In genomic region chr21:16376673-16377072, GRCh38 we compare ENCODE assay signal across 16 cellular contexts.
"Had no signal": no experiment of that assay in that cellular context is flagged by ENCODE, and none has a peak within 500 bp of the region (broad histone marks: within the 10 kb centered on the region; RNA-seq: fewer than 3 reads in every experiment).

No MANE protein-coding gene starts in this region.

- H3K4me3 ChIP-seq: colonic mucosa, vagina had no signal

- H3K36me3 ChIP-seq: colonic mucosa, vagina had no signal

- H3K36me3 Mint-ChIP-seq: activated CD4-positive, alpha-beta memory T cell treated with anti-CD3 and anti-CD28 coated beads for 36 hours; activated naive CD8-positive, alpha-beta T cell treated with anti-CD3 and anti-CD28 coated beads for 36 hours had no signal

- H2AFZ ChIP-seq: parathyroid adenoma had no signal

- H3K27me3 Mint-ChIP-seq: activated CD4-positive, alpha-beta memory T cell treated with anti-CD3 and anti-CD28 coated beads for 36 hours; activated naive CD8-positive, alpha-beta T cell treated with anti-CD3 and anti-CD28 coated beads for 36 hours had no signal

- DNase-seq: activated CD4-positive, alpha-beta memory T cell treated with anti-CD3 and anti-CD28 coated beads for 36 hours; activated CD4-positive, CD25-positive, alpha-beta regulatory T cell treated with anti-CD3 and anti-CD28 coated beads, Interleukin-2, amount 50 U/mL, for 72 hours; activated gamma-delta T cell treated with Interleukin-2 at 50 U/mL for 16 hours; activated naive CD8-positive, alpha-beta T cell treated with anti-CD3 and anti-CD28 coated beads for 36 hours; activated T-cell treated with anti-CD3 and anti-CD28 coated beads, Interleukin-2, amount 50 U/mL, for 4 hours; anterior cingulate cortex; colonic mucosa; effector CD4-positive, alpha-beta T cell; mesenchymal stem cell; stimulated activated CD4-positive, alpha-beta T cell treated with anti-CD3 and anti-CD28 coated beads, Interleukin-12 subunit alpha, Interleukin-12 subunit beta, amount 100 ng/mL, for 4 hours; stimulated activated naive CD4-positive, alpha-beta T cell; SW 1271 had no signal

- H3K9me3 ChIP-seq: colonic mucosa, vagina had no signal

- H3K27ac Mint-ChIP-seq: activated CD4-positive, alpha-beta memory T cell treated with anti-CD3 and anti-CD28 coated beads for 36 hours; activated naive CD8-positive, alpha-beta T cell treated with anti-CD3 and anti-CD28 coated beads for 36 hours had no signal

- H3K9ac ChIP-seq: parathyroid adenoma had no signal

- H3K27ac ChIP-seq: colonic mucosa, epithelial cell of prostate, parathyroid adenoma, vagina had no signal

- H3K4me1 Mint-ChIP-seq: activated naive CD8-positive, alpha-beta T cell treated with anti-CD3 and anti-CD28 coated beads for 36 hours had no signal

- H3K27me3 ChIP-seq: colonic mucosa, vagina had no signal

- H3K79me2 ChIP-seq: parathyroid adenoma had no signal

- H3K4me1 ChIP-seq: colonic mucosa, parathyroid adenoma had no signal

- H3K4me3 Mint-ChIP-seq: activated CD4-positive, alpha-beta memory T cell treated with anti-CD3 and anti-CD28 coated beads for 36 hours; activated naive CD8-positive, alpha-beta T cell treated with anti-CD3 and anti-CD28 coated beads for 36 hours; activated T-cell treated with anti-CD3 and anti-CD28 coated beads, Interleukin-2, amount 50 U/mL, for 4 hours had no signal

- ATAC-seq: activated T-cell treated with anti-CD3 and anti-CD28 coated beads, Interleukin-2, amount 50 U/mL, for 4 hours; left lobe of liver had no signal

- H3K9me3 Mint-ChIP-seq: activated CD4-positive, alpha-beta memory T cell treated with anti-CD3 and anti-CD28 coated beads for 36 hours; activated naive CD8-positive, alpha-beta T cell treated with anti-CD3 and anti-CD28 coated beads for 36 hours; activated T-cell treated with anti-CD3 and anti-CD28 coated beads, Interleukin-2, amount 50 U/mL, for 4 hours had no signal
